9 cellular contexts compared by ENCODE assay signal in the genomic region with DNA sequence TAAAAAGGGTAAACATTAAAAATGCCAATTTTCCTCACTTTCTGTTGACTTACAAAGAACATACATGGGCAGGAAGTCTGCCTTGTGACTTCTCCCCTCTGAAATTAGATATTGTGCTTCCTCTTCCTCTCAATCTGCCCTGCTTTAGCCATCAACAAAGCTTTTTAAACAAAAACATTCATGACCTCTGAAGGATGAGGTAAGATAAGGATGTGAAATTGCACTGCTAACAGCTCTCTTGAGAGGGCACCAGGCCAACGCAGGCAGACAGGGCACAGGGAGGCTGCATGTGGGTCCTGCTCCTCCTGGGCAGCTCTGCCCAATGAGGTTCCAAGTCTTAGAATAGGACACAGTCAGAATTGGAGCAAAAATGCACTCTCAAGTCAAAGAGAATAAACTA.
DNase-seq lines count a peak whose midpoint lies in the region; ATAC-seq and TF ChIP-seq lines count a peak whose summit lies in the region.
"Had no signal": no experiment of that assay in that cellular context is flagged by ENCODE, and none has a peak within 500 bp of the region (broad histone marks: within the 10 kb centered on the region; RNA-seq: fewer than 3 reads in every experiment).

No MANE protein-coding gene starts in this region.

- H3K36me3 Mint-ChIP-seq in activated B cell treated with CpG ODN at 0.5 μM for 24 hours (ENCODE audit: low read depth): peaks cover 36% of the 10 kb centered on the region

- peak overlapping the region; percentile 44 for H3K4me3 Mint-ChIP-seq in activated B cell treated with CpG ODN at 0.5 μM for 24 hours
- H3K4me3 Mint-ChIP-seq: brain had no signal

- no peak overlapping the region for H3K4me3 ChIP-seq in HL-60 (replicated peaks; ENCODE audit: insufficient read depth, low read length)

- peak overlapping the region; percentile 90 for H3K27ac Mint-ChIP-seq in activated B cell treated with CpG ODN at 0.5 μM for 24 hours

- ATAC-seq in activated B cell treated with CpG ODN at 0.5 μM for 24 hours (ENCODE audit: low read depth) (peak; percentile 97), left ventricle myocardium superior (peak; percentile 88)

- H3K9me3 Mint-ChIP-seq in activated B cell treated with CpG ODN at 0.5 μM for 24 hours: no peaks in the 10 kb centered on the region
- H3K9me3 Mint-ChIP-seq: brain had no signal

- H3K27ac ChIP-seq in HL-60 (replicated peaks) (peak overlapping the region; percentile 61), substantia nigra (ENCODE audit: low read depth, low read length, poor library complexity, severe bottlenecking) (no peak overlapping the region)

- TF ChIP-seq CTCF in HL-60 (IDR thresholded peaks at IDR 0.05; ENCODE audit: insufficient read depth, low read length) (no peak), activated B cell treated with CpG ODN at 0.5 μM for 24 hours (IDR thresholded peaks at IDR 0.05) (no peak)

- intact Hi-C loops in activated B cell treated with CpG ODN at 0.5 μM for 24 hours (cut with micrococcal nuclease): loop anchor here (1.0 to 5.0 kb wide), 2 partner anchors 40 to 63 kb away; a partner anchor contains a TSS
- intact Hi-C loops in left ventricle myocardium superior (cut with micrococcal nuclease): no loop called here

- CTCF ChIA-PET in activated B cell treated with CpG ODN at 0.5 μM for 24 hours (lab: Charles Lee): interaction anchor here (0.5 to 1.6 kb wide), 6 partner anchors 21 to 131 kb away, joined by 3 to 4 read pairs (median 3); a partner anchor contains a TSS

- no peaks in the 10 kb centered on the region for H3K27me3 ChIP-seq in HL-60 (ENCODE audit: insufficient read depth, poor library complexity, severe bottlenecking)

- POLR2A ChIA-PET in activated B cell treated with CpG ODN at 0.5 μM for 24 hours (lab: Charles Lee): interaction anchor here (0.9 to 1.7 kb wide), 4 partner anchors 39 to 85 kb away, joined by 3 to 14 read pairs (median 6); a partner anchor contains a TSS

- peak; percentile 18 for DNase-seq in EL
- peak; percentile 77 for DNase-seq in HL-60 (ENCODE audit: low read depth in 1 of 2, low spot score in 1 of 2)
- DNase-seq in activated B cell treated with CpG ODN at 0.5 μM for 24 hours: peak; percentile 17
- DNase-seq in left ventricle myocardium superior: peak; percentile 77
- DNase-seq in substantia nigra (lab: John Stamatoyannopoulos, UW): peak in 34 of 49 donors; percentile 1 to 61 (median 14)
- DNase-seq in cerebellar nuclear complex (lab: John Stamatoyannopoulos, UW): no peak
- DNase-seq in NCI-H2081 treated with DMSO at 0.1 percent for 48 hours (lab: John Stamatoyannopoulos, UW): no peak
- no peak for DNase-seq in SHP77 treated with DMSO at 0.1 percent for 48 hours (lab: John Stamatoyannopoulos, UW)

- H3K4me1 Mint-ChIP-seq in activated B cell treated with CpG ODN at 0.5 μM for 24 hours: peaks cover 28% of the 10 kb centered on the region
- H3K4me1 Mint-ChIP-seq: brain had no signal

- no peaks in the 10 kb centered on the region for H3K27me3 Mint-ChIP-seq in activated B cell treated with CpG ODN at 0.5 μM for 24 hours
- H3K27me3 Mint-ChIP-seq: brain had no signal

Comparison
In these comparisons a context has a peak if more than half of its experiments do, and no peak if none do; other contexts are left out.
1. DNase-seq: peak in EL (single experiment), HL-60 (2 of 2), activated B cell treated with CpG ODN at 0.5 μM for 24 hours (single experiment), left ventricle myocardium superior (single experiment) and substantia nigra (34 of 49); none in cerebellar nuclear complex (0 of 2), NCI-H2081 treated with DMSO at 0.1 percent for 48 hours (single experiment) and SHP77 treated with DMSO at 0.1 percent for 48 hours (single experiment).